ENCODE assay signal across 1 cellular context in genomic region chr12:26937863-26938659, GRCh38.
TF ChIP-seq lines count a peak whose summit lies in the region.

FGFR1OP2 (plus strand) TSS chr12:26938470; CDS start chr12:26954159, 15,689 bp downstream.
A gene with protein sequence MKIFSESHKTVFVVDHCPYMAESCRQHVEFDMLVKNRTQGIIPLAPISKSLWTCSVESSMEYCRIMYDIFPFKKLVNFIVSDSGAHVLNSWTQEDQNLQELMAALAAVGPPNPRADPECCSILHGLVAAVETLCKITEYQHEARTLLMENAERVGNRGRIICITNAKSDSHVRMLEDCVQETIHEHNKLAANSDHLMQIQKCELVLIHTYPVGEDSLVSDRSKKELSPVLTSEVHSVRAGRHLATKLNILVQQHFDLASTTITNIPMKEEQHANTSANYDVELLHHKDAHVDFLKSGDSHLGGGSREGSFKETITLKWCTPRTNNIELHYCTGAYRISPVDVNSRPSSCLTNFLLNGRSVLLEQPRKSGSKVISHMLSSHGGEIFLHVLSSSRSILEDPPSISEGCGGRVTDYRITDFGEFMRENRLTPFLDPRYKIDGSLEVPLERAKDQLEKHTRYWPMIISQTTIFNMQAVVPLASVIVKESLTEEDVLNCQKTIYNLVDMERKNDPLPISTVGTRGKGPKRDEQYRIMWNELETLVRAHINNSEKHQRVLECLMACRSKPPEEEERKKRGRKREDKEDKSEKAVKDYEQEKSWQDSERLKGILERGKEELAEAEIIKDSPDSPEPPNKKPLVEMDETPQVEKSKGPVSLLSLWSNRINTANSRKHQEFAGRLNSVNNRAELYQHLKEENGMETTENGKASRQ (minus strand): TSS chr12:26937981. CDS start chr12:26936803, 1,178 bp downstream.

TF ChIP-seq in HepG2, 621 proteins besides CTCF, POLR2A, EP300 and RAD21 (continued from another document):
- TF ChIP-seq PATZ1 (CRISPR knock-in tag; IDR thresholded peaks at IDR 0.05) (peak; percentile 62; the same call in 1 of the 2 replicates), EZH2 (conservative IDR thresholded peaks at IDR 0.05; ENCODE audit: low read depth, low read length) (no peak), PHF5A (CRISPR knock-in tag; IDR thresholded peaks at IDR 0.05; ENCODE audit: low read depth, unreplicated experiment) (no peak), ASH2L (IDR thresholded peaks at IDR 0.05; ENCODE audit: insufficient read length, low read depth, low read length) (peak; percentile 87), ZNF558 (CRISPR knock-in tag; IDR thresholded peaks at IDR 0.05; ENCODE audit: borderline replicate concordance) (no peak), EED (CRISPR knock-in tag; IDR thresholded peaks at IDR 0.05) (no peak; the same call in 1 of the 2 replicates), SMARCE1 (IDR thresholded peaks at IDR 0.05; ENCODE audit: borderline replicate concordance) (no peak), CEBPZ (IDR thresholded peaks at IDR 0.05; ENCODE audit: low read length) (no peak), SRY (CRISPR knock-in tag; IDR thresholded peaks at IDR 0.05) (no peak), TCF12 (IDR thresholded peaks at IDR 0.05) (no peak), TCF12 (CRISPR knock-in tag; IDR thresholded peaks at IDR 0.05) (no peak), FOXO1 (CRISPR knock-in tag; IDR thresholded peaks at IDR 0.05) (no peak; the same call in 1 of the 2 replicates), ZNF333 (CRISPR knock-in tag; IDR thresholded peaks at IDR 0.05; ENCODE audit: borderline replicate concordance) (no peak)
- TF ChIP-seq, protein P1, sequence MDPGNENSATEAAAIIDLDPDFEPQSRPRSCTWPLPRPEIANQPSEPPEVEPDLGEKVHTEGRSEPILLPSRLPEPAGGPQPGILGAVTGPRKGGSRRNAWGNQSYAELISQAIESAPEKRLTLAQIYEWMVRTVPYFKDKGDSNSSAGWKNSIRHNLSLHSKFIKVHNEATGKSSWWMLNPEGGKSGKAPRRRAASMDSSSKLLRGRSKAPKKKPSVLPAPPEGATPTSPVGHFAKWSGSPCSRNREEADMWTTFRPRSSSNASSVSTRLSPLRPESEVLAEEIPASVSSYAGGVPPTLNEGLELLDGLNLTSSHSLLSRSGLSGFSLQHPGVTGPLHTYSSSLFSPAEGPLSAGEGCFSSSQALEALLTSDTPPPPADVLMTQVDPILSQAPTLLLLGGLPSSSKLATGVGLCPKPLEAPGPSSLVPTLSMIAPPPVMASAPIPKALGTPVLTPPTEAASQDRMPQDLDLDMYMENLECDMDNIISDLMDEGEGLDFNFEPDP (CRISPR knock-in tag; conservative IDR thresholded peaks at IDR 0.05), result no peak
- TF ChIP-seq, protein P2, sequence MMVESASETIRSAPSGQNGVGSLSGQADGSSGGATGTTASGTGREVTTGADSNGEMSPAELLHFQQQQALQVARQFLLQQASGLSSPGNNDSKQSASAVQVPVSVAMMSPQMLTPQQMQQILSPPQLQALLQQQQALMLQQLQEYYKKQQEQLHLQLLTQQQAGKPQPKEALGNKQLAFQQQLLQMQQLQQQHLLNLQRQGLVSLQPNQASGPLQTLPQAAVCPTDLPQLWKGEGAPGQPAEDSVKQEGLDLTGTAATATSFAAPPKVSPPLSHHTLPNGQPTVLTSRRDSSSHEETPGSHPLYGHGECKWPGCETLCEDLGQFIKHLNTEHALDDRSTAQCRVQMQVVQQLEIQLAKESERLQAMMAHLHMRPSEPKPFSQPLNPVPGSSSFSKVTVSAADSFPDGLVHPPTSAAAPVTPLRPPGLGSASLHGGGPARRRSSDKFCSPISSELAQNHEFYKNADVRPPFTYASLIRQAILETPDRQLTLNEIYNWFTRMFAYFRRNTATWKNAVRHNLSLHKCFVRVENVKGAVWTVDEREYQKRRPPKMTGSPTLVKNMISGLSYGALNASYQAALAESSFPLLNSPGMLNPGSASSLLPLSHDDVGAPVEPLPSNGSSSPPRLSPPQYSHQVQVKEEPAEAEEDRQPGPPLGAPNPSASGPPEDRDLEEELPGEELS (CRISPR knock-in tag; IDR thresholded peaks at IDR 0.05), result peak; percentile 32; the same call in 1 of the 2 replicates
